12 cellular contexts compared by ENCODE assay signal in genomic region chr2:86039963-86040655, GRCh38.
A peak's percentile ranks its signal among the peaks of the same experiment; 100 is the strongest.
DNase-seq lines count a peak whose midpoint lies in the region; ATAC-seq and TF ChIP-seq lines count a peak whose summit lies in the region.
"Had no signal": no experiment of that assay in that cellular context is flagged by ENCODE, and none has a peak within 500 bp of the region (broad histone marks: within the 10 kb centered on the region; RNA-seq: fewer than 3 reads in every experiment).

No MANE protein-coding gene starts in this region.

- peaks cover 52% of the 10 kb centered on the region for H3K36me3 Mint-ChIP-seq in activated T-cell treated with anti-CD3 and anti-CD28 coated beads, Interleukin-2, amount 50 U/mL, for 4 hours (ENCODE audit: insufficient read depth)
- peaks cover 19 to 28% (median 25%) of the 10 kb centered on the region in 3 donors for H3K36me3 Mint-ChIP-seq in immature natural killer cell
- H3K36me3 Mint-ChIP-seq in stimulated activated effector memory CD8-positive, alpha-beta T cell treated with anti-CD3 and anti-CD28 coated beads, Interleukin-12 subunit alpha, Interleukin-12 subunit beta, amount 100 ng/mL, for 72 hours = peaks cover 89% of the 10 kb centered on the region

- H3K27ac ChIP-seq in SU-DHL-6 (ENCODE audit: low read depth, low read length) = peak overlapping the region; percentile 99; the same call in 1 of the 2 replicates
- peak overlapping the region in 2 of 4 donors; percentile 83 to 91 for H3K27ac ChIP-seq in tibial nerve
- H3K27ac ChIP-seq: left lung had no signal

- no peak for TF ChIP-seq CTCF in SU-DHL-6 (IDR thresholded peaks at IDR 0.05; ENCODE audit: insufficient read depth, low read length, poor library complexity, severe bottlenecking)
- no peak for TF ChIP-seq CTCF in tibial nerve (IDR thresholded peaks at IDR 0.05)

- no peaks in the 10 kb centered on the region for H3K9me2 ChIP-seq in SU-DHL-6 (replicated peaks; ENCODE audit: insufficient read depth, low read length)

- no peaks in the 10 kb centered on the region for H3K27me3 Mint-ChIP-seq in activated T-cell treated with anti-CD3 and anti-CD28 coated beads, Interleukin-2, amount 50 U/mL, for 4 hours (ENCODE audit: low read depth)
- peaks cover 26 to 31% (median 30%) of the 10 kb centered on the region in 3 donors for H3K27me3 Mint-ChIP-seq in immature natural killer cell (ENCODE audit: low read depth in 3 of 3)

- no peak for TF ChIP-seq EP300 in tibial nerve (IDR thresholded peaks at IDR 0.05)

- H4K20me1 ChIP-seq in SU-DHL-6 (ENCODE audit: low read depth, low read length) = no peaks in the 10 kb centered on the region

- 91 to 93% methylated on average over 12 of the region's 12 CpGs for WGBS in tibial nerve, 2 donors

- peaks cover 35% of the 10 kb centered on the region for H3F3A ChIP-seq in SU-DHL-6 (ENCODE audit: insufficient read depth)

- no peaks in the 10 kb centered on the region for H3K27me3 ChIP-seq in SU-DHL-6 (ENCODE audit: low read length)
- H3K27me3 ChIP-seq in tibial nerve = no peaks in the 10 kb centered on the region
- H3K27me3 ChIP-seq: left lung had no signal

- H3K27ac Mint-ChIP-seq in immature natural killer cell = peak overlapping the region; percentile 98 to 100 (median 100)
- H3K27ac Mint-ChIP-seq in stimulated activated effector memory CD8-positive, alpha-beta T cell treated with anti-CD3 and anti-CD28 coated beads, Interleukin-12 subunit alpha, Interleukin-12 subunit beta, amount 100 ng/mL, for 72 hours = peak overlapping the region; percentile 90

- H3K36me3 ChIP-seq in SU-DHL-6 (ENCODE audit: low read length) (no peaks in the 10 kb centered on the region), tibial nerve (peaks cover 0 to 75% (median 8%) of the 10 kb centered on the region in 3 donors)

- no peak overlapping the region for H2AFZ ChIP-seq in SU-DHL-6 (ENCODE audit: low read depth, low read length, severe bottlenecking)

- no peaks in the 10 kb centered on the region for H3K79me2 ChIP-seq in SU-DHL-6 (ENCODE audit: insufficient read depth, low read length)

- no peak for ATAC-seq in activated T-cell treated with anti-CD3 and anti-CD28 coated beads, Interleukin-2, amount 50 U/mL, for 4 hours
- ATAC-seq in stimulated activated effector memory CD8-positive, alpha-beta T cell treated with anti-CD3 and anti-CD28 coated beads, Interleukin-12 subunit alpha, Interleukin-12 subunit beta, amount 100 ng/mL, for 72 hours = no peak
- ATAC-seq: left lung had no signal

- no peak overlapping the region for H3K4me3 ChIP-seq in SU-DHL-6 (ENCODE audit: insufficient read depth, low read length, poor library complexity, severe bottlenecking)
- H3K4me3 ChIP-seq in tibial nerve = no peak overlapping the region
- H3K4me3 ChIP-seq: left lung had no signal

- peaks cover 10 to 45% (median 40%) of the 10 kb centered on the region in 4 donors for H3K4me1 ChIP-seq in tibial nerve

- H3K9me3 Mint-ChIP-seq in activated T-cell treated with anti-CD3 and anti-CD28 coated beads, Interleukin-2, amount 50 U/mL, for 4 hours = no peaks in the 10 kb centered on the region
- no peaks in the 10 kb centered on the region for H3K9me3 Mint-ChIP-seq in immature natural killer cell
- H3K9me3 Mint-ChIP-seq in stimulated activated effector memory CD8-positive, alpha-beta T cell treated with anti-CD3 and anti-CD28 coated beads, Interleukin-12 subunit alpha, Interleukin-12 subunit beta, amount 100 ng/mL, for 72 hours = no peaks in the 10 kb centered on the region
- H3K9me3 Mint-ChIP-seq: nephron progenitor cell had no signal

- DNase-seq in activated T-cell treated with anti-CD3 and anti-CD28 coated beads, Interleukin-2, amount 50 U/mL, for 4 hours = peak; percentile 5
- DNase-seq in activated T-cell treated with anti-CD3 and anti-CD28 coated beads, Interleukin-2, amount 50 U/mL, for 1 hour = no peak
- DNase-seq in immature natural killer cell (no peak), NCI-H69 (lab: John Stamatoyannopoulos, UW) (no peak), NK-92 (lab: John Stamatoyannopoulos, UW; ENCODE audit: unreplicated experiment) (no peak), tibial nerve (ENCODE audit: low spot score in 2 of 2) (no peak)
- DNase-seq in stimulated activated effector memory CD8-positive, alpha-beta T cell treated with anti-CD3 and anti-CD28 coated beads, Interleukin-12 subunit alpha, Interleukin-12 subunit beta, amount 100 ng/mL, for 72 hours (ENCODE audit: low spot score in 2 of 2) = no peak
- DNase-seq: GOT3, left lung, nephron progenitor cell, SHP77 treated with DMSO at 0.1 percent for 48 hours had no signal

- no peak overlapping the region for H3K4me2 ChIP-seq in SU-DHL-6 (ENCODE audit: low read depth, low read length, poor library complexity, severe bottlenecking)

- H3K9ac ChIP-seq in SU-DHL-6 (ENCODE audit: low read length) = no peak overlapping the region

- peaks cover 74% of the 10 kb centered on the region for H3K4me1 Mint-ChIP-seq in activated T-cell treated with anti-CD3 and anti-CD28 coated beads, Interleukin-2, amount 50 U/mL, for 4 hours (ENCODE audit: low read depth)
- H3K4me1 Mint-ChIP-seq in immature natural killer cell = peaks cover 58 to 69% of the 10 kb centered on the region in 2 donors
- H3K4me1 Mint-ChIP-seq in stimulated activated effector memory CD8-positive, alpha-beta T cell treated with anti-CD3 and anti-CD28 coated beads, Interleukin-12 subunit alpha, Interleukin-12 subunit beta, amount 100 ng/mL, for 72 hours = peaks cover 69% of the 10 kb centered on the region

- no peak for TF ChIP-seq POLR2A in tibial nerve (IDR thresholded peaks at IDR 0.05)

- H3K4me3 Mint-ChIP-seq in activated T-cell treated with anti-CD3 and anti-CD28 coated beads, Interleukin-2, amount 50 U/mL, for 4 hours = no peak overlapping the region
- H3K4me3 Mint-ChIP-seq in immature natural killer cell = peak overlapping the region in 1 of 5 donors; percentile 2
- H3K4me3 Mint-ChIP-seq in stimulated activated effector memory CD8-positive, alpha-beta T cell treated with anti-CD3 and anti-CD28 coated beads, Interleukin-12 subunit alpha, Interleukin-12 subunit beta, amount 100 ng/mL, for 72 hours = no peak overlapping the region
- H3K4me3 Mint-ChIP-seq: nephron progenitor cell had no signal

- H3K9me3 ChIP-seq in SU-DHL-6 (ENCODE audit: insufficient read depth, low read length) = no peaks in the 10 kb centered on the region
- H3K9me3 ChIP-seq in tibial nerve = no peaks in the 10 kb centered on the region
- H3K9me3 ChIP-seq: left lung had no signal
